Comparison of ENCODE assay signal across 9 cellular contexts in genomic region chr15:48800811-48801460, GRCh38. TPM values are rescaled to one million over a fixed set of nuclear protein-coding genes. Genes with fewer than 3 reads are reported as not detected.
DNase-seq lines count a peak whose midpoint lies in the region; TF ChIP-seq lines count a peak whose summit lies in the region.
"Had no signal": no experiment of that assay in that cellular context is flagged by ENCODE, and none has a peak within 500 bp of the region (broad histone marks: within the 10 kb centered on the region; RNA-seq: fewer than 3 reads in every experiment).

No MANE protein-coding gene starts in this region.

- no peaks in the 10 kb centered on the region for H3K27me3 Mint-ChIP-seq in activated CD4-positive, alpha-beta T cell treated with anti-CD3 and anti-CD28 coated beads, Interleukin-2, amount 10 ng/mL, durations not matched to agents 24 days and 14 days
- H3K27me3 Mint-ChIP-seq in T-helper 2 cell treated with Interferon-gamma antibody and Interleukin-4, amounts not matched to agents 5 μg/mL and 100 μg/mL, for 36 hours (ENCODE audit: low read depth): no peaks in the 10 kb centered on the region
- H3K27me3 Mint-ChIP-seq: activated naive CD8-positive, alpha-beta T cell treated with anti-CD3 and anti-CD28 coated beads, Interleukin-2, amount 10 ng/mL, durations not matched to agents 7 days and 5 days had no signal

- H3K27ac Mint-ChIP-seq in activated CD4-positive, alpha-beta T cell treated with anti-CD3 and anti-CD28 coated beads, Interleukin-2, amount 10 ng/mL, durations not matched to agents 24 days and 14 days: no peak overlapping the region
- H3K27ac Mint-ChIP-seq in T-helper 2 cell treated with Interferon-gamma antibody and Interleukin-4, amounts not matched to agents 5 μg/mL and 100 μg/mL, for 36 hours: no peak overlapping the region
- H3K27ac Mint-ChIP-seq: activated naive CD8-positive, alpha-beta T cell treated with anti-CD3 and anti-CD28 coated beads, Interleukin-2, amount 10 ng/mL, durations not matched to agents 7 days and 5 days had no signal

- H3K36me3 Mint-ChIP-seq in activated CD4-positive, alpha-beta T cell treated with anti-CD3 and anti-CD28 coated beads, Interleukin-2, amount 10 ng/mL, durations not matched to agents 24 days and 14 days (ENCODE audit: low read depth): peaks cover 39% of the 10 kb centered on the region
- H3K36me3 Mint-ChIP-seq in T-helper 2 cell treated with Interferon-gamma antibody and Interleukin-4, amounts not matched to agents 5 μg/mL and 100 μg/mL, for 36 hours (ENCODE audit: low read depth): peaks cover 44% of the 10 kb centered on the region

- no peaks in the 10 kb centered on the region for H3K36me3 ChIP-seq in adipocyte (ENCODE audit: control insufficient read depth, insufficient read depth, low read length, severe bottlenecking)
- H3K36me3 ChIP-seq in vagina: no peaks in the 10 kb centered on the region

- CTCF ChIA-PET in AG04449 (lab: Yijun Ruan, JAX): interaction anchor here (0.8 to 2.9 kb wide), 31 partner anchors 10 to 443 kb away, joined by 3 to 25 read pairs (median 4); partner anchors contain the start of genes CEP152 and FBN1

- H3K27me3 ChIP-seq in adipocyte (replicated peaks; ENCODE audit: control insufficient read depth, insufficient read depth, low read length): no peaks in the 10 kb centered on the region
- H3K27me3 ChIP-seq in vagina: no peaks in the 10 kb centered on the region

- POLR2A ChIA-PET in AG04449 (lab: Yijun Ruan, JAX): interaction anchor here (1.6 kb wide), 1 partner anchor 156 kb away, joined by 4 read pairs; the partner anchor contains the start of gene FBN1

- no peak overlapping the region for H3K27ac ChIP-seq in vagina

- intact Hi-C loops in activated CD4-positive, alpha-beta T cell treated with anti-CD3 and anti-CD28 coated beads, Interleukin-2, amount 10 ng/mL, durations not matched to agents 24 days and 14 days (cut with micrococcal nuclease): no loop called here
- intact Hi-C loops in vagina (cut with DNase I): no loop called here

- no peak overlapping the region for H3K4me3 Mint-ChIP-seq in activated CD4-positive, alpha-beta T cell treated with anti-CD3 and anti-CD28 coated beads, Interleukin-2, amount 10 ng/mL, durations not matched to agents 24 days and 14 days
- H3K4me3 Mint-ChIP-seq in T-helper 2 cell treated with Interferon-gamma antibody and Interleukin-4, amounts not matched to agents 5 μg/mL and 100 μg/mL, for 36 hours: no peak overlapping the region
- H3K4me3 Mint-ChIP-seq: activated naive CD8-positive, alpha-beta T cell treated with anti-CD3 and anti-CD28 coated beads, Interleukin-2, amount 10 ng/mL, durations not matched to agents 7 days and 5 days had no signal

- peaks cover 52% of the 10 kb centered on the region for H3K4me1 Mint-ChIP-seq in activated CD4-positive, alpha-beta T cell treated with anti-CD3 and anti-CD28 coated beads, Interleukin-2, amount 10 ng/mL, durations not matched to agents 24 days and 14 days
- H3K4me1 Mint-ChIP-seq in T-helper 2 cell treated with Interferon-gamma antibody and Interleukin-4, amounts not matched to agents 5 μg/mL and 100 μg/mL, for 36 hours (ENCODE audit: low read depth): peaks cover 43% of the 10 kb centered on the region

- peak overlapping the region; percentile 47 for H3K9ac ChIP-seq in adipocyte (ENCODE audit: low read length)

- no peaks in the 10 kb centered on the region for H3K9me3 Mint-ChIP-seq in activated CD4-positive, alpha-beta T cell treated with anti-CD3 and anti-CD28 coated beads, Interleukin-2, amount 10 ng/mL, durations not matched to agents 24 days and 14 days
- no peaks in the 10 kb centered on the region for H3K9me3 Mint-ChIP-seq in T-helper 2 cell treated with Interferon-gamma antibody and Interleukin-4, amounts not matched to agents 5 μg/mL and 100 μg/mL, for 36 hours
- H3K9me3 Mint-ChIP-seq: activated naive CD8-positive, alpha-beta T cell treated with anti-CD3 and anti-CD28 coated beads, Interleukin-2, amount 10 ng/mL, durations not matched to agents 7 days and 5 days had no signal

- TF ChIP-seq POLR2A in vagina (IDR thresholded peaks at IDR 0.05): no peak

- peak; percentile 10 for TF ChIP-seq CTCF in AG04449 (IDR thresholded peaks at IDR 0.05; ENCODE audit: insufficient read depth, low read length, missing control alignments)
- TF ChIP-seq CTCF in HFF-Myc (IDR thresholded peaks at IDR 0.05; ENCODE audit: low read depth, low read length, missing control alignments): peak; percentile 8
- no peak for TF ChIP-seq CTCF in vagina (IDR thresholded peaks at IDR 0.05)

- H3K9me3 ChIP-seq in adipocyte (ENCODE audit: control insufficient read depth, low read length) (no peaks in the 10 kb centered on the region), vagina (no peaks in the 10 kb centered on the region)

- DNase-seq in AG04449 (ENCODE audit: low read depth, low spot score): no peak
- no peak for DNase-seq in HFF-Myc (ENCODE audit: extremely low read depth, low read depth)
- DNase-seq in adipocyte (ENCODE audit: low read depth): peak; percentile 84
- DNase-seq in kidney glomerular epithelial cell (lab: John Stamatoyannopoulos, UW): peak; percentile 13
- DNase-seq in activated CD4-positive, alpha-beta T cell treated with anti-CD3 and anti-CD28 coated beads, Interleukin-2, amount 10 ng/mL, durations not matched to agents 24 days and 14 days: no peak
- DNase-seq in T-helper 2 cell treated with Interferon-gamma antibody and Interleukin-4, amounts not matched to agents 5 μg/mL and 100 μg/mL, for 36 hours (ENCODE audit: low spot score): no peak
- no peak for DNase-seq in vagina (ENCODE audit: extremely low spot score in 2 of 2)
- no peak for DNase-seq in AG08396 (ENCODE audit: low spot score)
- DNase-seq: activated naive CD8-positive, alpha-beta T cell treated with anti-CD3 and anti-CD28 coated beads, Interleukin-2, amount 10 ng/mL, durations not matched to agents 7 days and 5 days had no signal

- H3K4me3 ChIP-seq in AG04449 (ENCODE audit: low read depth, low read length) (no peak overlapping the region), HFF-Myc (replicated peaks; ENCODE audit: low read depth, low read length) (no peak overlapping the region), adipocyte (ENCODE audit: low read length) (no peak overlapping the region), vagina (no peak overlapping the region)

- peaks cover 15% of the 10 kb centered on the region for H3K4me1 ChIP-seq in adipocyte (ENCODE audit: control insufficient read depth, insufficient read depth, low read length)
- no peaks in the 10 kb centered on the region for H3K4me1 ChIP-seq in vagina

RNA-seq across cellular contexts. Expression of gene CEP152, which starts 9.9 kb away (rescaled TPM):
- total RNA-seq in activated CD4-positive, alpha-beta T cell treated with anti-CD3 and anti-CD28 coated beads, Interleukin-2, amount 10 ng/mL, durations not matched to agents 24 days and 14 days: 32.0 and 32.2 TPM in 2 replicates
- 4.4 TPM for total RNA-seq in vagina

Comparison
In these comparisons a context has a peak if more than half of its experiments do, and no peak if none do; other contexts are left out.
1. DNase-seq: peak in adipocyte (single experiment) and kidney glomerular epithelial cell (single experiment); none in AG04449 (single experiment), HFF-Myc (single experiment), activated CD4-positive, alpha-beta T cell treated with anti-CD3 and anti-CD28 coated beads, Interleukin-2, amount 10 ng/mL, durations not matched to agents 24 days and 14 days (single experiment), T-helper 2 cell treated with Interferon-gamma antibody and Interleukin-4, amounts not matched to agents 5 μg/mL and 100 μg/mL, for 36 hours (single experiment), vagina (0 of 2) and AG08396 (single experiment).
2. CTCF ChIP-seq: peak in AG04449 (single experiment) and HFF-Myc (single experiment); none in vagina (0 of 3).